In the genomic region with DNA sequence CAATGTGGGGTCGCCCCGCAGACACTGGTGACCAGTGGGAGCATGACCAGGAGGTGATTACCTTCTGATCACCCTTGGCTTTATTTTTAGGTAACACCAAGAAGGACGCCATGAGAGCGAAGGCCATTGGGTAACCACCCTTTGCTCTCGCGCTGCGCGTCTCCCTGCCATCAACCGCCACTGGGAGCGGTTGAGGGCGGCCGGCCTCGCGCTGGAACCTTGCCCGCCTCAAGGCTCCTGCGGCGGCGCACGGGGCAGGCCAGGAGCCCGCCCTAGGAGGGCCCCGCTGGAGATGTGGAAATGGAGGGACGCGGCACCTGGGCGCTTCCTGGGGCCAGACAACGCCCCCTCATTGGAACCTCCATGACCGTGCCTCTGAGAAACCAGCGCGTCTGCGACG, we compare ENCODE assay signal across 1 cellular context. TPM values are rescaled to one million over a fixed set of nuclear protein-coding genes. Genes with fewer than 3 reads are reported as not detected.
"Had no signal": no experiment of that assay in that cellular context is flagged by ENCODE, and none has a peak within 500 bp of the region (broad histone marks: within the 10 kb centered on the region; RNA-seq: fewer than 3 reads in every experiment).

No MANE protein-coding gene starts in this region.

RNA-seq across cellular contexts. Expression of gene NUTM2A, which starts 2.5 kb away (rescaled TPM):
- polyA plus RNA-seq: GM23248 had no signal
